Comparison of ENCODE assay signal across 15 cellular contexts in the genomic region with DNA sequence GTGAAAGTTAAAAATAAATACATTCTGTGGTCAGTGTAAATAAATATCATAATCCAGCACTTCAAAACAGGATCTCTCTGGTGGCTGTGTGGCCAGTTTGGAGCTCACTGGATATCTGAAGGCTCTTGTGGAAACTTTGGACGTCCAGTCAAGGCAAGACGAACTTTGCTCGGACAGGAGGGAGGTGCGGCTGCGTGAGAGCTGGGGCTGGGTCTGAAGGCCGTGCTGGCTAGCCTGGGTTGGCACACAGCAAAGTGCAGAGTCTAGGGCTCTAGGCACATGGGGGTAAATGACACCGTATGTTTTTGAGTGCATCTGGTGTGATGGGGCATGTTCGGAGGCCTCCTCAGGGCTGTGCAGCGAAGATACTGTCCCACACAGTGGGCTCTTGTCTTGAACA.
DNase-seq lines count a peak whose midpoint lies in the region; ATAC-seq and TF ChIP-seq lines count a peak whose summit lies in the region.
"Had no signal": no experiment of that assay in that cellular context is flagged by ENCODE, and none has a peak within 500 bp of the region (broad histone marks: within the 10 kb centered on the region; RNA-seq: fewer than 3 reads in every experiment).

No MANE protein-coding gene starts in this region.

- H3K27me3 ChIP-seq in vagina (no peaks in the 10 kb centered on the region), MG63 (no peaks in the 10 kb centered on the region)
- H3K27me3 ChIP-seq: BLaER1 had no signal

- no peak for TF ChIP-seq CTCF in osteocyte (IDR thresholded peaks at IDR 0.05)
- TF ChIP-seq CTCF in vagina (IDR thresholded peaks at IDR 0.05) = no peak

- intact Hi-C loops in vagina (cut with DNase I) = no loop called here

- peaks cover 6% of the 10 kb centered on the region for H3K36me3 Mint-ChIP-seq in osteocyte (ENCODE audit: unreplicated experiment)

- H3K4me1 Mint-ChIP-seq in osteocyte (ENCODE audit: unreplicated experiment) = peaks cover 76% of the 10 kb centered on the region

- peak overlapping the region; percentile 93 for H3K27ac Mint-ChIP-seq in osteocyte (ENCODE audit: unreplicated experiment)

- DNase-seq in DMS53 (lab: John Stamatoyannopoulos, UW) = peak; percentile 26
- no peak for DNase-seq in DMS53 treated with DMSO at 0.1 percent for 48 hours (lab: John Stamatoyannopoulos, UW; ENCODE audit: unreplicated experiment)
- DNase-seq in left lobe of liver (ENCODE audit: low spot score) = no peak
- DNase-seq in osteocyte (ENCODE audit: extremely low spot score, unreplicated experiment) = no peak
- DNase-seq in vagina (ENCODE audit: extremely low spot score in 2 of 2) = no peak
- no peak for DNase-seq in MG63
- DNase-seq: DMS 273 treated with DMSO at 0.1 percent for 48 hours, Karpas-422, NCI-H187, NCI-H345, NCI-H69 had no signal

- no peak for TF ChIP-seq POLR2A in vagina (IDR thresholded peaks at IDR 0.05)

- H3K9me3 Mint-ChIP-seq in osteocyte (ENCODE audit: unreplicated experiment) = no peaks in the 10 kb centered on the region

- H3K9me3 ChIP-seq in vagina (no peaks in the 10 kb centered on the region), MG63 (no peaks in the 10 kb centered on the region)

- no peaks in the 10 kb centered on the region for H3K27me3 Mint-ChIP-seq in osteocyte (ENCODE audit: unreplicated experiment)

- H3K4me1 ChIP-seq in vagina = peaks cover 70% of the 10 kb centered on the region

- no peak overlapping the region for H3K4me3 Mint-ChIP-seq in osteocyte (ENCODE audit: unreplicated experiment)

- H3K36me3 ChIP-seq in vagina = no peaks in the 10 kb centered on the region
- no peaks in the 10 kb centered on the region for H3K36me3 ChIP-seq in MG63
- H3K36me3 ChIP-seq: BLaER1 had no signal

- H3K27ac ChIP-seq in vagina = peak overlapping the region; percentile 37
- H3K27ac ChIP-seq: 22Rv1, BLaER1 had no signal

- H3K4me3 ChIP-seq in vagina (no peak overlapping the region), MG63 (no peak overlapping the region)
- H3K4me3 ChIP-seq: BLaER1 had no signal

- peak; percentile 75 for ATAC-seq in left lobe of liver
- ATAC-seq in GM18907 (IDR thresholded peaks at IDR 0.05; ENCODE audit: unreplicated experiment) = no peak
- ATAC-seq in HG03196 (IDR thresholded peaks at IDR 0.05; ENCODE audit: unreplicated experiment) = no peak
